In genomic region chr1:33250724-33251123, GRCh38 we compare ENCODE assay signal across 1 cellular context.
TF ChIP-seq lines count a peak whose summit lies in the region.

No MANE protein-coding gene starts in this region.

TF ChIP-seq in K562, 482 proteins besides CTCF, POLR2A, EP300 and RAD21 (continued from another document):
- TF ChIP-seq ZNF512 (tag; IDR thresholded peaks at IDR 0.05): peak; percentile 82
- peak; percentile 53; the same call in 1 of the 2 replicates for TF ChIP-seq OTX1 (CRISPR knock-in tag; IDR thresholded peaks at IDR 0.05)
- 0 out of 2 replicates have a peak, but pooled peaks have one; percentile 67 for TF ChIP-seq ZBTB26 (CRISPR knock-in tag; IDR thresholded peaks at IDR 0.05)
